1 cellular context compared by ENCODE assay signal in the genomic region with DNA sequence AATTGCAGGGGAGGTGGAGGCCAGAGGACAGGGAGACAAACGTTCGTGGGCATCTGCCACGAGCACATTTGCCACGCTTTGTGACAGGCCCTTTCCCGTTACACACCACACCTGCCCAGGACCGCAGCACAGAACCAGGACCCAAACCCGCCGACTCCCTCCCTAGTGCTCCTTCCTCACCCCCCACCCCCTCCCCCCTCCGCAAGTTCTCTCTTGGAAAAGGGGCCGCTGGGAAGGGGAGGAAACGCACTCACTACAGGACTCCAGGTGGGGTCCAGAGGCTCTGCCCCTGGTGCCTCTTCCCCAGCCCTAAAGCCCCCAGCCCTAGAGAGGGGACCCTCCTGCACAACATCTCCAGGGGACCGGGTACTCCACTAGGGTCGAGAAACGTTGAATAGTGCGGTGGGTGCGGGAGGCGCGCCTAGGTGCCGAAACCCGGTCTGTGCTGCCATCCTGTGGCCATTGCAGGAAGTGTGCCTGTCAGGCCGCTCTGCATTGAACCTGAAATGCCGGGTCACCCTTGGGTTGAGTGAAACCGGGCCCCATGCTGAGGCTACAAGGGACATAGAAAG.
TF ChIP-seq lines count a peak whose summit lies in the region.

No MANE protein-coding gene starts in this region.

TF ChIP-seq in SK-N-SH treated with all-trans-retinoic acid at 6 μM for 48 hours, 23 proteins besides CTCF, POLR2A, EP300 and RAD21 (continued from another document):
- TF ChIP-seq, protein P1, sequence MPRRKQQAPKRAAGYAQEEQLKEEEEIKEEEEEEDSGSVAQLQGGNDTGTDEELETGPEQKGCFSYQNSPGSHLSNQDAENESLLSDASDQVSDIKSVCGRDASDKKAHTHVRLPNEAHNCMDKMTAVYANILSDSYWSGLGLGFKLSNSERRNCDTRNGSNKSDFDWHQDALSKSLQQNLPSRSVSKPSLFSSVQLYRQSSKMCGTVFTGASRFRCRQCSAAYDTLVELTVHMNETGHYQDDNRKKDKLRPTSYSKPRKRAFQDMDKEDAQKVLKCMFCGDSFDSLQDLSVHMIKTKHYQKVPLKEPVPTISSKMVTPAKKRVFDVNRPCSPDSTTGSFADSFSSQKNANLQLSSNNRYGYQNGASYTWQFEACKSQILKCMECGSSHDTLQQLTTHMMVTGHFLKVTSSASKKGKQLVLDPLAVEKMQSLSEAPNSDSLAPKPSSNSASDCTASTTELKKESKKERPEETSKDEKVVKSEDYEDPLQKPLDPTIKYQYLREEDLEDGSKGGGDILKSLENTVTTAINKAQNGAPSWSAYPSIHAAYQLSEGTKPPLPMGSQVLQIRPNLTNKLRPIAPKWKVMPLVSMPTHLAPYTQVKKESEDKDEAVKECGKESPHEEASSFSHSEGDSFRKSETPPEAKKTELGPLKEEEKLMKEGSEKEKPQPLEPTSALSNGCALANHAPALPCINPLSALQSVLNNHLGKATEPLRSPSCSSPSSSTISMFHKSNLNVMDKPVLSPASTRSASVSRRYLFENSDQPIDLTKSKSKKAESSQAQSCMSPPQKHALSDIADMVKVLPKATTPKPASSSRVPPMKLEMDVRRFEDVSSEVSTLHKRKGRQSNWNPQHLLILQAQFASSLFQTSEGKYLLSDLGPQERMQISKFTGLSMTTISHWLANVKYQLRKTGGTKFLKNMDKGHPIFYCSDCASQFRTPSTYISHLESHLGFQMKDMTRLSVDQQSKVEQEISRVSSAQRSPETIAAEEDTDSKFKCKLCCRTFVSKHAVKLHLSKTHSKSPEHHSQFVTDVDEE (CRISPR knock-in tag; IDR thresholded peaks at IDR 0.05) = no peak
- no peak for TF ChIP-seq OSR1 (CRISPR knock-in tag; IDR thresholded peaks at IDR 0.05)
